ENCODE assay signal across 8 cellular contexts in the genomic region with DNA sequence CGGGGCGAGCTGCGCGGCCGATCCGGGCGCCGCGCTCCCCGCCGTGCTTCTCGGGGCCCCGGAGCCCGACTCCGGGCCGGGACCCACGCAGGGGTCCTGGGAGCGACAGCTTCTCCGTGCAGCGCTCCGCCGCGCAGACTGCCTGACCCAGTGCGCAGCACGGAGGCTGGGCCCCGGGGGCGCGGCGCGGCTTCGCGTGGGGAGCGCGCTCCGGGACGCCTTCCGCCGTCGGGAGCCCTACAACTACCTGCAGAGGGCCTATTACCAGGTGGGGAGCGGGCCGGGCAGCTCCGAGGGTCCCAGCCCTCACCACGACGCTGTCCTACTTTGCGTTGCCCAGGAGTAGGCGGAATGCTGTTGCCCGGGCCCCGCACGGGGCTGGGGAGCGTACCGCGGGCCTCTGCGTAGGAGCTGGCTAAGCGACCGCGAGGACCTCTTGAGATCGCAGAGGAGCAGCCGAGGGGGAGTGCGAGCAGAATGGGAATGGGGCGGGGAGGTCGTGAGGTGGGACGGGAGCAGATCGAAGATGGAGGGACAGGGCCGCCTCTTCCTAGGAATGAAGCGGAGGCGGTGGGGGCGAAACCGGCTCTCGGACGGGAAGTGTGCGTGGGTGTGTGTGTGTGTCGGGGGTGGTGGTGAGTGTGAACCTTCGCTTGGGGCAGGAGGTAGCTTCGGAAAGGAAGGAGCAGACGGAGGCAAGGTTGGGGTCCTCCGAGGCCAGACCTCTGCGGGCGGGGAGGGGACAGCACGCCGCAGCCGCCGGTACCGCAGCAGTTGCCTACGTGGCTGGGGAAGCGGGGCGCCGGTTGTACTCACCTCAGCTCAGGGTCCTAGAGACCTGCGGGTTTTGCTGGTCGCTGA. TPM values are rescaled to one million over a fixed set of nuclear protein-coding genes. Genes with fewer than 3 reads are reported as not detected.
DNase-seq lines count a peak whose midpoint lies in the region; ATAC-seq lines count a peak whose summit lies in the region.

No MANE protein-coding gene starts in this region.

- peaks cover 22% of the 10 kb centered on the region for H3K4me1 ChIP-seq in CD4-positive, CD25-positive, alpha-beta regulatory T cell (ENCODE audit: control insufficient read depth, insufficient read depth, low read length, poor library complexity, severe bottlenecking)
- H3K4me1 ChIP-seq in effector memory CD4-positive, alpha-beta T cell (ENCODE audit: control insufficient read depth, insufficient read depth, low read length, poor library complexity, severe bottlenecking), result peaks cover 8% of the 10 kb centered on the region
- peaks cover 16% of the 10 kb centered on the region for H3K4me1 ChIP-seq in mesodermal cell (ENCODE audit: control insufficient read depth, insufficient read depth, low read length, poor library complexity, severe bottlenecking)

- no peaks in the 10 kb centered on the region for H3K36me3 Mint-ChIP-seq in CD4-positive, CD25-positive, alpha-beta regulatory T cell

- no peak overlapping the region for H3K27ac ChIP-seq in CD4-positive, CD25-positive, alpha-beta regulatory T cell (ENCODE audit: insufficient read depth, low read length, poor library complexity, severe bottlenecking)
- H3K27ac ChIP-seq in effector memory CD4-positive, alpha-beta T cell (ENCODE audit: insufficient read depth, low read length, poor library complexity, severe bottlenecking), result peak overlapping the region; percentile 4
- H3K27ac ChIP-seq in mesodermal cell (ENCODE audit: low read depth, low read length, severe bottlenecking) (peak overlapping the region; percentile 72), temporal lobe (ENCODE audit: low read depth, low read length) (peak overlapping the region; percentile 44)

- H3K9me3 Mint-ChIP-seq in CD4-positive, CD25-positive, alpha-beta regulatory T cell, result peaks cover 0 to 3% (median 0%) of the 10 kb centered on the region in 7 donors

- H3K27me3 Mint-ChIP-seq in CD4-positive, CD25-positive, alpha-beta regulatory T cell, result peaks cover 70% of the 10 kb centered on the region

- H3K36me3 ChIP-seq in CD4-positive, CD25-positive, alpha-beta regulatory T cell (ENCODE audit: control insufficient read depth, insufficient read depth, low read length), result no peaks in the 10 kb centered on the region
- no peaks in the 10 kb centered on the region for H3K36me3 ChIP-seq in effector memory CD4-positive, alpha-beta T cell (ENCODE audit: control insufficient read depth, insufficient read depth, low read length)
- peaks cover 51% of the 10 kb centered on the region for H3K36me3 ChIP-seq in mesodermal cell (ENCODE audit: control insufficient read depth, insufficient read depth, low read length)

- H3K4me3 ChIP-seq in CD4-positive, CD25-positive, alpha-beta regulatory T cell (ENCODE audit: low read depth, low read length), result peak overlapping the region; percentile 7
- peak overlapping the region; percentile 79 for H3K4me3 ChIP-seq in Jurkat, Clone E6-1 (ENCODE audit: low read length)
- H3K4me3 ChIP-seq in effector memory CD4-positive, alpha-beta T cell (ENCODE audit: insufficient read depth, low read depth, low read length, poor library complexity, severe bottlenecking), result peak overlapping the region; percentile 67
- H3K4me3 ChIP-seq in mesodermal cell (ENCODE audit: extremely low read depth, insufficient read depth, low read length, poor library complexity, severe bottlenecking), result peak overlapping the region; percentile 99

- ATAC-seq in CD4-positive, CD25-positive, alpha-beta regulatory T cell (ENCODE audit: low read depth in 2 of 2), result peak; percentile 62 to 66
- ATAC-seq in GM19035 (IDR thresholded peaks at IDR 0.05; ENCODE audit: unreplicated experiment) (no peak), HG03442 (IDR thresholded peaks at IDR 0.05; ENCODE audit: unreplicated experiment) (no peak)

- H3K4me3 Mint-ChIP-seq in CD4-positive, CD25-positive, alpha-beta regulatory T cell, result peak overlapping the region; percentile 80 to 93 (median 90)

- peak in 2 of 3 donors; percentile 38 to 51 for DNase-seq in CD4-positive, CD25-positive, alpha-beta regulatory T cell
- peak; percentile 32 for DNase-seq in Jurkat, Clone E6-1 (ENCODE audit: low read depth, low spot score)
- peak; percentile 47 for DNase-seq in activated CD4-positive, alpha-beta T cell treated with anti-CD3 and anti-CD28 coated beads, Interleukin-2, amount 50 U/mL, for 1 hour
- DNase-seq in effector memory CD4-positive, alpha-beta T cell, result no peak

- peaks cover 0 to 31% (median 10%) of the 10 kb centered on the region in 4 donors for H3K4me1 Mint-ChIP-seq in CD4-positive, CD25-positive, alpha-beta regulatory T cell

- 0 to 1% methylated on average over 71 to 83 of the region's 89 CpGs for WGBS in mesodermal cell (ENCODE audit: insufficient coverage in 2 of 2), 2 experiments

- peaks cover 15% of the 10 kb centered on the region for H3K27me3 ChIP-seq in CD4-positive, CD25-positive, alpha-beta regulatory T cell (ENCODE audit: control insufficient read depth, insufficient read depth, low read length)
- peaks cover 7% of the 10 kb centered on the region for H3K27me3 ChIP-seq in effector memory CD4-positive, alpha-beta T cell (replicated peaks; ENCODE audit: control insufficient read depth, insufficient read depth, low read length, poor library complexity, severe bottlenecking)

- H3K27ac Mint-ChIP-seq in CD4-positive, CD25-positive, alpha-beta regulatory T cell, result peak overlapping the region; percentile 78 to 90 (median 83)

- H3K9me3 ChIP-seq in CD4-positive, CD25-positive, alpha-beta regulatory T cell (ENCODE audit: control insufficient read depth in 2 of 2, low read length in 2 of 2), result no peaks in the 10 kb centered on the region
- no peaks in the 10 kb centered on the region for H3K9me3 ChIP-seq in effector memory CD4-positive, alpha-beta T cell (ENCODE audit: control insufficient read depth, low read length)
- H3K9me3 ChIP-seq in mesodermal cell (ENCODE audit: control insufficient read depth, low read length), result no peaks in the 10 kb centered on the region

RNA-seq across cellular contexts. Expression of a gene that starts 0.7 kb away (rescaled TPM):
- 1.4 TPM for total RNA-seq in CD4-positive, CD25-positive, alpha-beta regulatory T cell
- polyA plus RNA-seq in CD4-positive, CD25-positive, alpha-beta regulatory T cell, result 1 to 10 TPM in 1 of 4 donors, under 1 TPM in 2, not detected in 1; 0.64 to 1.2 (median 1.00) TPM
- polyA plus RNA-seq in Jurkat, Clone E6-1 (2012; ENCODE audit: insufficient read depth, insufficient read length), result 7.4 TPM
- 66.2 TPM for polyA plus RNA-seq in mesodermal cell (2013, experiment 1 of 2)
- polyA plus RNA-seq in mesodermal cell (2013, experiment 2 of 2), result 55.7 TPM
- 10.8 TPM for total RNA-seq in temporal lobe

RNA-seq across cellular contexts. Expression of a gene that starts 7.3 kb away (rescaled TPM):
- not detected for total RNA-seq in CD4-positive, CD25-positive, alpha-beta regulatory T cell
- not detected for polyA plus RNA-seq in CD4-positive, CD25-positive, alpha-beta regulatory T cell
- 3.3 TPM for polyA plus RNA-seq in Jurkat, Clone E6-1 (2012; ENCODE audit: insufficient read depth, insufficient read length)
- polyA plus RNA-seq in mesodermal cell (2013, experiment 1 of 2), result 26.1 TPM
- 22.3 TPM for polyA plus RNA-seq in mesodermal cell (2013, experiment 2 of 2)
- total RNA-seq in temporal lobe, result 52.6 TPM

RNA-seq across cellular contexts. Expression of a gene that starts 11.8 kb away (rescaled TPM):
- total RNA-seq in CD4-positive, CD25-positive, alpha-beta regulatory T cell, result not detected
- polyA plus RNA-seq in CD4-positive, CD25-positive, alpha-beta regulatory T cell, result not detected
- polyA plus RNA-seq in Jurkat, Clone E6-1 (2012; ENCODE audit: insufficient read depth, insufficient read length), result 6.6 TPM
- 11.8 TPM for polyA plus RNA-seq in mesodermal cell (2013, experiment 1 of 2)
- polyA plus RNA-seq in mesodermal cell (2013, experiment 2 of 2), result 10.8 TPM
- total RNA-seq in temporal lobe, result 0.74 TPM

RNA-seq across cellular contexts. Expression of a gene that starts 22.2 kb away (rescaled TPM):
- total RNA-seq in CD4-positive, CD25-positive, alpha-beta regulatory T cell, result 1.9 TPM
- polyA plus RNA-seq in CD4-positive, CD25-positive, alpha-beta regulatory T cell, result 1 to 10 TPM; 1.7 to 4.0 (median 2.1) TPM
- polyA plus RNA-seq in Jurkat, Clone E6-1 (2012; ENCODE audit: insufficient read depth, insufficient read length), result 103 TPM
- polyA plus RNA-seq in mesodermal cell (2013, experiment 1 of 2), result 53.9 TPM
- 56.1 TPM for polyA plus RNA-seq in mesodermal cell (2013, experiment 2 of 2)
- 2.7 TPM for total RNA-seq in temporal lobe

RNA-seq across cellular contexts. Expression of a gene that starts 23.0 kb away (rescaled TPM):
- 63.5 TPM for total RNA-seq in CD4-positive, CD25-positive, alpha-beta regulatory T cell
- polyA plus RNA-seq in CD4-positive, CD25-positive, alpha-beta regulatory T cell, result 10 to 100 TPM; 44.4 to 57.0 (median 48.4) TPM
- 50.6 TPM for polyA plus RNA-seq in Jurkat, Clone E6-1 (2012; ENCODE audit: insufficient read depth, insufficient read length)
- 70.2 TPM for polyA plus RNA-seq in mesodermal cell (2013, experiment 1 of 2)
- 59.6 TPM for polyA plus RNA-seq in mesodermal cell (2013, experiment 2 of 2)
- total RNA-seq in temporal lobe, result 57.8 TPM

Comparison
In these comparisons a context has a peak if more than half of its experiments do, and no peak if none do; other contexts are left out.
1. ATAC-seq: peak in CD4-positive, CD25-positive, alpha-beta regulatory T cell (2 of 2); none in GM19035 (single experiment) and HG03442 (single experiment).
2. DNase-seq: peak in CD4-positive, CD25-positive, alpha-beta regulatory T cell (2 of 3), Jurkat, Clone E6-1 (single experiment) and activated CD4-positive, alpha-beta T cell treated with anti-CD3 and anti-CD28 coated beads, Interleukin-2, amount 50 U/mL, for 1 hour (single experiment); none in effector memory CD4-positive, alpha-beta T cell (0 of 3).
3. H3K4me3 ChIP-seq: peak in every context shown above with its lines; median percentile 99 in mesodermal cell; 79 in Jurkat, Clone E6-1; 67 in effector memory CD4-positive, alpha-beta T cell; 7 in CD4-positive, CD25-positive, alpha-beta regulatory T cell.
4. RNA of a gene that starts 7.3 kb away (total RNA-seq): 52.6 TPM in temporal lobe (single experiment); not detected in CD4-positive, CD25-positive, alpha-beta regulatory T cell (single experiment); every median in the first group is over 10 times any median in the second.